In the genomic region with DNA sequence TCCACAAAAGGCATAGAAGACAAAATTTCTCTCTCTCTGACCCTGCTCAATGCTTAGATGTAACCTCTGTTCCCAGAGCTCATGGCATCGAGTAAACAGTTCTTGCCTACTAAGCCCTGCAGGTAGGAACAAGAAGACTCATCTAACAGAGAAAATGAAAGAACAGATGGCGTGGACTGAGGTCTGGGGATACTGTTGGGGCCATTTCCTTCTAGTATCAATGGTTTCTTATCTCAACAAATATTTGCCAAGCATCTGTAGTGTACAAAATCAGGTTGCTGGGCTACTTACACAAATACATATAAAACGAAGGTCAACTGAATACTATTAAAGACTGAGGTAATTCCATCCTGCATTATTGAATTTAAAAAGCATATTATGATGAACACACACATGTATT, we compare ENCODE assay signal across 15 cellular contexts.
DNase-seq lines count a peak whose midpoint lies in the region; ATAC-seq and TF ChIP-seq lines count a peak whose summit lies in the region.
"Had no signal": no experiment of that assay in that cellular context is flagged by ENCODE, and none has a peak within 500 bp of the region (broad histone marks: within the 10 kb centered on the region; RNA-seq: fewer than 3 reads in every experiment).

No MANE protein-coding gene starts in this region.

- intact Hi-C loops in left colon (cut with DNase I, micrococcal nuclease): no loop called here
- intact Hi-C loops in psoas muscle (cut with DNase I): no loop called here

- no peak overlapping the region for H3K4me3 ChIP-seq in psoas muscle
- H3K4me3 ChIP-seq: BLaER1 treated with 17β-estradiol and CSF1 and Interleukin-3, amounts not matched to agents 10 nM and 100 nM had no signal

- WGBS in psoas muscle, 3 donors: 61 to 68% (median 67%) methylated on average over 3 of the region's 3 CpGs

- H3K9me3 ChIP-seq in psoas muscle: no peaks in the 10 kb centered on the region

- H3K27ac ChIP-seq in psoas muscle: no peak overlapping the region
- H3K27ac ChIP-seq: BLaER1 treated with 17β-estradiol and CSF1 and Interleukin-3, amounts not matched to agents 10 nM and 100 nM had no signal

- H3K36me3 ChIP-seq in psoas muscle (ENCODE audit: insufficient read depth in 1 of 2, low read depth in 1 of 2): no peaks in the 10 kb centered on the region
- H3K36me3 ChIP-seq: BLaER1 treated with 17β-estradiol and CSF1 and Interleukin-3, amounts not matched to agents 10 nM and 100 nM had no signal

- peaks cover 0 to 9% (median 2%) of the 10 kb centered on the region in 3 donors for H3K27me3 ChIP-seq in psoas muscle (ENCODE audit: insufficient read depth in 3 of 3, low read length in 2 of 3)
- H3K27me3 ChIP-seq: BLaER1 treated with 17β-estradiol and CSF1 and Interleukin-3, amounts not matched to agents 10 nM and 100 nM had no signal

- H3K4me1 ChIP-seq in psoas muscle: no peaks in the 10 kb centered on the region
- H3K4me1 ChIP-seq: BLaER1 treated with 17β-estradiol and CSF1 and Interleukin-3, amounts not matched to agents 10 nM and 100 nM had no signal

- TF ChIP-seq CTCF in psoas muscle (IDR thresholded peaks at IDR 0.05): no peak

- DNase-seq in NCI-H748 (lab: John Stamatoyannopoulos, UW; ENCODE audit: unreplicated experiment) (peak; percentile 25), NCI-H748 treated with DMSO at 0.1 percent for 48 hours (lab: John Stamatoyannopoulos, UW) (no peak), NCI-H2196 (lab: John Stamatoyannopoulos, UW; ENCODE audit: unreplicated experiment) (peak; percentile 19), left colon (no peak), psoas muscle (no peak)
- DNase-seq: 8988T; Calu3; CD4-positive, CD25-positive, alpha-beta regulatory T cell; DMS 273 treated with DMSO at 0.1 percent for 48 hours; GF-D8; IMR-90 had no signal

- ATAC-seq in left colon (peak; percentile 50), psoas muscle (no peak), GM18867 (IDR thresholded peaks at IDR 0.05; ENCODE audit: unreplicated experiment) (no peak), HG03159 (IDR thresholded peaks at IDR 0.05; ENCODE audit: unreplicated experiment) (no peak)
- ATAC-seq: HCT116 had no signal

Comparison
In these comparisons a context has a peak if more than half of its experiments do, and no peak if none do; other contexts are left out.
1. DNase-seq: peak in NCI-H748 (single experiment) and NCI-H2196 (single experiment); none in NCI-H748 treated with DMSO at 0.1 percent for 48 hours (single experiment), left colon (0 of 2) and psoas muscle (0 of 2).